In the genomic region with DNA sequence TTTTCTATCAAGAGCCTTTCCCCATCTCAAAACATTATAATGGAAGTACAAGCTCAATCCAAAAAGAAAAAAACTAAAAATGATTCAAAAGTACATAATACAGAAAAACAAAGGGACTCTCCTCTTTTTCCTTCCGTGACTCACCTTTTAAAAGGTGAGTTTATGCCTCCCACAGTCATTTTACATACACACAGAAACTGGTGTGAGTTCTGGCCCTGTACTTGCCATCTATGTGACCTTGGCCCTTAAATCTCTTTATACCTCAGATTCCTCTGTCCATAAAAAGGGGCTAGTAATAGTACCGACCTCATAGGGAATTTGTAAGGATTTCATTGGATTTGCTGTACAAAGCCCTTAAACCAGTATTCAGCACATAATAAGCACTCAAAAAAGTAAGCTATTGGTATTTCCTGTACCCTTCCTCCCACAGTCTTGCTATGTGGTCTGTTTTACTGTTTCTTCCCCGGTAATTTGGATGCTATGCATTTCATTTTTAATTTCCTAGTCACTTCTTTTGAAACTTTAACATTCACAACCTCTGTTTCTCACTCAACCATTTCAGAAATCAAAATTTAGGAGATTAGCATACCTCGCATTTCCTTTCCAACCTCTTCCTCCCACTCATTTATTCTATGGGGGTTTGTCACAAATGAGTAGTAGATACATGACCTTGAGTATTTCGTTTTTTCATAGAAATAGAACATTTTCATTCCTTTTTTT, we compare ENCODE assay signal across 16 cellular contexts. TPM values are rescaled to one million over a fixed set of nuclear protein-coding genes. Genes with fewer than 3 reads are reported as not detected.
DNase-seq lines count a peak whose midpoint lies in the region; ATAC-seq and TF ChIP-seq lines count a peak whose summit lies in the region.
"Had no signal": no experiment of that assay in that cellular context is flagged by ENCODE, and none has a peak within 500 bp of the region (broad histone marks: within the 10 kb centered on the region; RNA-seq: fewer than 3 reads in every experiment).

No MANE protein-coding gene starts in this region.

- H3K4me3 ChIP-seq in CD4-positive, alpha-beta memory T cell (ENCODE audit: low read length in 2 of 2): peak overlapping the region in 1 of 2 donors; percentile 8
- H3K4me3 ChIP-seq in IMR-90 (ENCODE audit: insufficient read depth, low read depth, low read length) (no peak overlapping the region), aorta (ENCODE audit: low read length in 2 of 2) (no peak overlapping the region)
- H3K4me3 ChIP-seq: adrenal gland, sigmoid colon had no signal

- H2AFZ ChIP-seq in IMR-90 (replicated peaks; ENCODE audit: low read length, poor library complexity): no peak overlapping the region

- ATAC-seq in IMR-90 (ENCODE audit: low read depth) (no peak), aorta (ENCODE audit: low FRiP score) (no peak)
- ATAC-seq in naive thymus-derived CD8-positive, alpha-beta T cell: peak; percentile 31 to 40

- no peak for TF ChIP-seq RAD21 in IMR-90 (IDR thresholded peaks at IDR 0.05; ENCODE audit: low read length)

- intact Hi-C loops in CD4-positive, alpha-beta memory T cell (cut with micrococcal nuclease): no loop called here
- intact Hi-C loops in IMR-90 (cut with micrococcal nuclease): no loop called here
- intact Hi-C loops in aorta (cut with DNase I): no loop called here

- H3K9ac ChIP-seq in IMR-90 (ENCODE audit: low read depth, low read length): no peak overlapping the region

- H3K9me3 ChIP-seq in CD4-positive, alpha-beta memory T cell (ENCODE audit: control insufficient read depth in 1 of 2, low read length in 2 of 2): no peaks in the 10 kb centered on the region
- H3K9me3 ChIP-seq in IMR-90 (ENCODE audit: control insufficient read depth, insufficient read depth, low read length): no peaks in the 10 kb centered on the region
- H3K9me3 ChIP-seq in aorta (ENCODE audit: control insufficient read depth, low read length): no peaks in the 10 kb centered on the region
- H3K9me3 ChIP-seq: adrenal gland, sigmoid colon had no signal

- peaks cover 39 to 55% of the 10 kb centered on the region in 2 donors for H3K36me3 Mint-ChIP-seq in CD4-positive, alpha-beta memory T cell
- H3K36me3 Mint-ChIP-seq in activated naive CD8-positive, alpha-beta T cell: peaks cover 17% of the 10 kb centered on the region
- peaks cover 5 to 57% (median 29%) of the 10 kb centered on the region in 3 donors for H3K36me3 Mint-ChIP-seq in naive thymus-derived CD8-positive, alpha-beta T cell

- CTCF ChIA-PET in CD4-positive, alpha-beta memory T cell (lab: Charles Lee; ENCODE audit: partially characterized antibody): interaction anchor here (0.8 to 5.5 kb wide), 5 partner anchors 18 to 78 kb away, joined by 3 to 46 read pairs (median 5); a partner anchor contains a TSS
- CTCF ChIA-PET in IMR-90 (lab: Yijun Ruan, JAX): interaction anchor here (1.1 to 2.9 kb wide), 2 partner anchors 24 to 39 kb away, joined by 3 to 15 read pairs; a partner anchor contains a TSS

- peaks cover 15% of the 10 kb centered on the region for H3K9me1 ChIP-seq in IMR-90 (ENCODE audit: insufficient read depth, low read length)

- H3K4me1 ChIP-seq in CD4-positive, alpha-beta memory T cell (ENCODE audit: insufficient read depth, low read length): peaks cover 97% of the 10 kb centered on the region
- H3K4me1 ChIP-seq in IMR-90 (ENCODE audit: control insufficient read depth, insufficient read depth, low read length) (peaks cover 19% of the 10 kb centered on the region), aorta (ENCODE audit: control insufficient read depth in 1 of 2, insufficient read depth in 2 of 2, low read length in 2 of 2) (peaks cover 10 to 13% of the 10 kb centered on the region in 2 donors)
- H3K4me1 ChIP-seq: adrenal gland, sigmoid colon had no signal

- H3K14ac ChIP-seq in IMR-90 (replicated peaks; ENCODE audit: low read depth, low read length): no peak overlapping the region

- in situ Hi-C loops in IMR-90 (cut with MboI; ENCODE audit: low sequenced_read_pairs): no loop called here

- H3K18ac ChIP-seq in IMR-90 (ENCODE audit: low read depth, low read length): no peak overlapping the region; the same call in 1 of the 2 replicates

- no peaks in the 10 kb centered on the region for H3K27me3 Mint-ChIP-seq in CD4-positive, alpha-beta memory T cell
- no peaks in the 10 kb centered on the region for H3K27me3 Mint-ChIP-seq in activated naive CD8-positive, alpha-beta T cell
- peaks cover 0 to 2% (median 0%) of the 10 kb centered on the region in 5 donors for H3K27me3 Mint-ChIP-seq in naive thymus-derived CD8-positive, alpha-beta T cell

- H3K56ac ChIP-seq in IMR-90 (ENCODE audit: extremely low read depth, insufficient read depth, low read length): no peak overlapping the region

- no peak overlapping the region for H4K91ac ChIP-seq in IMR-90 (ENCODE audit: insufficient read depth, low read depth, low read length)

- H3K23ac ChIP-seq in IMR-90 (ENCODE audit: low read depth, low read length): no peak overlapping the region

- H3K27ac Mint-ChIP-seq in CD4-positive, alpha-beta memory T cell: peak overlapping the region in 6 of 7 donors; percentile 76 to 90 (median 84)
- H3K27ac Mint-ChIP-seq in activated naive CD8-positive, alpha-beta T cell: peak overlapping the region; percentile 93
- H3K27ac Mint-ChIP-seq in naive thymus-derived CD8-positive, alpha-beta T cell: peak overlapping the region in 6 of 10 donors; percentile 91 to 96 (median 92)

- BruUV-seq in IMR-90 (replicated peaks; lab: Mats Ljungman, UMichigan): no TSS peak

- H3K27ac ChIP-seq in CD4-positive, alpha-beta memory T cell (ENCODE audit: low read depth, low read length): peak overlapping the region; percentile 28
- H3K27ac ChIP-seq in IMR-90 (ENCODE audit: insufficient read depth, low read length) (no peak overlapping the region), aorta (ENCODE audit: low read depth in 1 of 2, low read length in 2 of 2) (no peak overlapping the region)
- H3K27ac ChIP-seq: adrenal gland, sigmoid colon had no signal

- H2BK20ac ChIP-seq in IMR-90 (ENCODE audit: low read depth, low read length): no peak overlapping the region

- dilution Hi-C loops in IMR-90 (cut with HindIII; ENCODE audit: low sequenced_read_pairs, unreplicated experiment): no loop called here

- H3K4ac ChIP-seq in IMR-90 (ENCODE audit: low read depth, low read length): no peak overlapping the region

- no peak overlapping the region for H2BK120ac ChIP-seq in IMR-90 (ENCODE audit: low read depth, low read length)

- peaks cover 35% of the 10 kb centered on the region for H3K36me3 ChIP-seq in CD4-positive, alpha-beta memory T cell (ENCODE audit: insufficient read depth, low read length)
- H3K36me3 ChIP-seq in IMR-90 (ENCODE audit: control insufficient read depth, insufficient read depth, low read length) (peaks cover 41% of the 10 kb centered on the region), aorta (ENCODE audit: control insufficient read depth in 1 of 2, insufficient read depth in 2 of 2, low read length in 1 of 2) (peaks cover 0 to 4% of the 10 kb centered on the region in 2 donors)

- POLR2A ChIA-PET in CD4-positive, alpha-beta memory T cell (lab: Charles Lee; ENCODE audit: partially characterized antibody): interaction anchor here (0.6 to 6.7 kb wide), 15 partner anchors 8 to 78 kb away, joined by 3 to 39 read pairs (median 5); a partner anchor contains a TSS
- POLR2A ChIA-PET in IMR-90 (lab: Charles Lee; ENCODE audit: unreplicated experiment): interaction anchor here (1.1 kb wide), 1 partner anchor 34 kb away, joined by 4 read pairs; no protein-coding TSS in a partner anchor
- POLR2A ChIA-PET in naive thymus-derived CD8-positive, alpha-beta T cell (lab: Charles Lee): interaction anchor here (0.6 to 5.8 kb wide), 10 partner anchors 7 to 76 kb away, joined by 3 to 59 read pairs (median 16); a partner anchor contains a TSS

- 100% methylated on average over 1 of the region's 5 CpGs; no CpG with 5 or more reads in 1 of the 2 experiments for WGBS in IMR-90 (ENCODE audit: extremely low coverage in 2 of 2, insufficient read length in 1 of 2), 2 experiments
- WGBS in aorta, 2 donors: 61 to 63% methylated on average over 5 of the region's 5 CpGs

- peaks cover 0 to 62% (median 45%) of the 10 kb centered on the region in 4 donors for H3K4me1 Mint-ChIP-seq in CD4-positive, alpha-beta memory T cell
- peaks cover 57% of the 10 kb centered on the region for H3K4me1 Mint-ChIP-seq in activated naive CD8-positive, alpha-beta T cell (ENCODE audit: low read depth)
- peaks cover 29 to 60% (median 55%) of the 10 kb centered on the region in 4 donors for H3K4me1 Mint-ChIP-seq in naive thymus-derived CD8-positive, alpha-beta T cell

- H2AK9ac ChIP-seq in IMR-90 (replicated peaks; ENCODE audit: low read depth, low read length, poor library complexity): no peak overlapping the region

- no peak for TF ChIP-seq POLR2A in IMR-90 (IDR thresholded peaks at IDR 0.05; ENCODE audit: low read depth, low read length)

- H2BK5ac ChIP-seq in IMR-90 (ENCODE audit: low read depth, low read length, poor library complexity, severe bottlenecking): peak overlapping the region; percentile 25

- H3K79me1 ChIP-seq in IMR-90 (ENCODE audit: low read depth in 1 of 2, low read length in 2 of 2): peaks cover 31 to 72% of the 10 kb centered on the region in 2 experiments

- no peak overlapping the region for H4K5ac ChIP-seq in IMR-90 (ENCODE audit: low read depth, low read length)

- no peak overlapping the region for H3K4me2 ChIP-seq in IMR-90 (ENCODE audit: low read depth, low read length)

- no peak for TF ChIP-seq CTCF in IMR-90 (conservative IDR thresholded peaks at IDR 0.05; ENCODE audit: low read depth, low read length)

- H3K4me3 Mint-ChIP-seq in CD4-positive, alpha-beta memory T cell: peak overlapping the region; percentile 38 to 81 (median 60)
- H3K4me3 Mint-ChIP-seq in activated naive CD8-positive, alpha-beta T cell: peak overlapping the region; percentile 71
- H3K4me3 Mint-ChIP-seq in naive thymus-derived CD8-positive, alpha-beta T cell: peak overlapping the region; percentile 26 to 79 (median 72)

- no peak overlapping the region for H2AK5ac ChIP-seq in IMR-90 (ENCODE audit: low read depth, low read length)

- H2BK15ac ChIP-seq in IMR-90 (ENCODE audit: low read depth, low read length): no peak overlapping the region

- H4K20me1 ChIP-seq in IMR-90 (ENCODE audit: insufficient read depth, low read length): peaks cover 28% of the 10 kb centered on the region; the same call in 1 of the 2 replicates

- no peaks in the 10 kb centered on the region for H3K9me3 Mint-ChIP-seq in CD4-positive, alpha-beta memory T cell
- H3K9me3 Mint-ChIP-seq in activated naive CD8-positive, alpha-beta T cell (ENCODE audit: low read depth): no peaks in the 10 kb centered on the region
- H3K9me3 Mint-ChIP-seq in naive thymus-derived CD8-positive, alpha-beta T cell: no peaks in the 10 kb centered on the region

- peak overlapping the region in 1 of 2 experiments; percentile 71; a peak in 1 of 4 replicates for H4K8ac ChIP-seq in IMR-90 (ENCODE audit: low read depth in 2 of 2, low read length in 2 of 2)

- DNase-seq in CD4-positive, alpha-beta memory T cell: peak in 1 of 5 donors; percentile 26
- DNase-seq in IMR-90 (no peak), islet precursor cell (no peak), aorta (no peak), Kasumi-1 (lab: John Stamatoyannopoulos, UW) (no peak), NCI-H187 treated with DMSO at 0.1 percent for 48 hours (lab: John Stamatoyannopoulos, UW) (no peak)
- DNase-seq in naive thymus-derived CD8-positive, alpha-beta T cell: peak in 1 of 10 donors; percentile 44
- DNase-seq: activated CD4-positive, CD25-positive, alpha-beta regulatory T cell treated with anti-CD3 and anti-CD28 coated beads, Interleukin-2, amount 50 U/mL, for 72 hours; adrenal gland; Karpas-422; kidney; NCI-H2029 treated with DMSO at 0.1 percent for 48 hours; NCI-H82; SIG-M5; sigmoid colon had no signal

- H3K27me3 ChIP-seq in CD4-positive, alpha-beta memory T cell (ENCODE audit: insufficient read depth, low read length): no peaks in the 10 kb centered on the region
- H3K27me3 ChIP-seq in IMR-90 (ENCODE audit: control insufficient read depth, insufficient read depth, low read length) (no peaks in the 10 kb centered on the region), aorta (ENCODE audit: control insufficient read depth in 1 of 2, insufficient read depth in 2 of 2, low read length in 1 of 2) (no peaks in the 10 kb centered on the region)
- H3K27me3 ChIP-seq: adrenal gland, sigmoid colon had no signal

RNA-seq across cellular contexts. Expression of a gene that starts 39.0 kb away (rescaled TPM):
- total RNA-seq in CD4-positive, alpha-beta memory T cell: 100 to 1,000 TPM; 118 to 119 TPM
- polyA plus RNA-seq in CD4-positive, alpha-beta memory T cell: 100 to 1,000 TPM; 139 to 168 TPM
- total RNA-seq in IMR-90 (2012; rRNA removed) (50.5 and 81.9 TPM in 2 replicates), aorta (10 to 100 TPM; 38.8 to 40.6 TPM)
- polyA plus RNA-seq in IMR-90 (2012; rRNA removed) (30.6 and 40.5 TPM in 2 replicates), aorta (10 to 100 TPM; 15.9 to 19.3 TPM)
- polyA plus RNA-seq in IMR-90 (2012; cell fraction: cytosol; rRNA removed): 8.4 and 11.5 TPM in 2 replicates
- polyA plus RNA-seq in IMR-90 (2012; cell fraction: nucleus; rRNA removed; ENCODE audit: low replicate concordance): 9.1 and 33.6 TPM in 2 replicates
- 100 to 1,000 TPM; 203 to 208 TPM for total RNA-seq in naive thymus-derived CD8-positive, alpha-beta T cell
- 100 to 1,000 TPM; 242 to 346 (median 262) TPM for polyA plus RNA-seq in naive thymus-derived CD8-positive, alpha-beta T cell

Comparison
In these comparisons a context has a peak if more than half of its experiments do, and no peak if none do; other contexts are left out.
1. ATAC-seq: peak in naive thymus-derived CD8-positive, alpha-beta T cell (2 of 2); none in IMR-90 (single experiment) and aorta (single experiment).
2. Peak in every context shown above with its lines, with median percentiles within 50 percentile points of each other: H3K27ac Mint-ChIP-seq and H3K4me3 Mint-ChIP-seq.